In genomic region chr10:21756707-21757600, GRCh38 we compare ENCODE assay signal across 1 cellular context.
A peak's percentile ranks its signal among the peaks of the same experiment; 100 is the strongest.
TF ChIP-seq lines count a peak whose summit lies in the region.

No MANE protein-coding gene starts in this region.

TF ChIP-seq in HEK293, 187 proteins besides CTCF, POLR2A, EP300 and RAD21:
- TF ChIP-seq ZNF518A (tag by site-specific recombination; conservative IDR thresholded peaks at IDR 0.05; ENCODE audit: low read depth), result no peak
- TF ChIP-seq ZFHX2 (tag by site-specific recombination; conservative IDR thresholded peaks at IDR 0.05), result peak; percentile 39; the same call in 1 of the 2 replicates
- TF ChIP-seq HOXC10 (CRISPR knock-in tag; IDR thresholded peaks at IDR 0.05), result no peak
- TF ChIP-seq KLF1 (tag by site-specific recombination; IDR thresholded peaks at IDR 0.05), result no peak
- no peak for TF ChIP-seq ZNF626 (tag by site-specific recombination; IDR thresholded peaks at IDR 0.05)
- TF ChIP-seq ZNF707 (tag by site-specific recombination; IDR thresholded peaks at IDR 0.05), result no peak
- peak; percentile 39; the same call in 1 of the 2 replicates for TF ChIP-seq EGR2 (tag by site-specific recombination; IDR thresholded peaks at IDR 0.05; ENCODE audit: low read depth)
- TF ChIP-seq BCL11A (tag by site-specific recombination; IDR thresholded peaks at IDR 0.05; ENCODE audit: low read depth), result no peak
- TF ChIP-seq ZBTB26 (tag by site-specific recombination; optimal IDR thresholded peaks at IDR 0.05), result no peak
